Comparison of ENCODE assay signal across 9 cellular contexts in the genomic region with DNA sequence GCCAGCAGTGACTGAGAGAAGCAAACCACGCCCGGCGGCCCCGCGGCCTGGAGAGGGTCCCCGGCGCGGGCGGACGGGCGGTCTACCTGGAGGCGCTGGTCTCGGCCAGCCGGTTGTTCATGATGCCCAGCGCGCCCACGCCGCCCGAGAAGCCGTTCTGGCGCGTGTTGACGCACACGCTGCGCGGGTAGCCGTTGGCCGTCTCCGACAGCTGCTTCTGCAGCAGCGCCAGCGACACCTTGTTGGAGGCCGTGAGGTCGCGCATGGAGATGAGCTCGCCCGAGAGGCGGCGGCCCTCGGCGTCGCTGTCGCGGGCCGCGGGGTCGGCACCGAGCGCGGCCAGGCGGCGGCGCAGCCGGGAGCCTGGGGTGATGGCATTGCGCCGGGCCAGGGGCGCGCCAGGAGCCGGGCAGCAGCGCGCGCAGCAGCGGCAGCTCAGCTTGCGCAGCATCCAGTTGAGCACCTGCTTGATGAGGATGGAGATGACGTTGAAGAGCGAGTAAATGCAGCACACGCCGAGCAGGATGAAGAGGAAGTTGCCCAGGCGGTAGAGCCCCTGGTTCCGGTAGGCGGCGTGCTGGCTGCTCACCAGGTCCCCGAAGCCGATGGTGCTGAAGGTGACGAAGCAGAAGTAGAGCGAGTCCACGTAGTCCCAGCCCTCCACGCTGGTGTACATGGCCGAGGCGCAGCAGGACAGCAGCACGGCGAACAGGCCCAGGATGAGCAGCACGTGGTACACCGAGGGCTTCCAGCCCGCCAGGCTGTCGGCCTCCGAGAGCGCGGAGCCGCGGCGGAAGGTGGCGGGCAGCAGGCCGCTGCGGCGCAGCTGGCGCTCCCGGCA.
A peak's percentile ranks its signal among the peaks of the same experiment; 100 is the strongest.
DNase-seq lines count a peak whose midpoint lies in the region; ATAC-seq, FAIRE-seq and TF ChIP-seq lines count a peak whose summit lies in the region.
"Had no signal": no experiment of that assay in that cellular context is flagged by ENCODE, and none has a peak within 500 bp of the region (broad histone marks: within the 10 kb centered on the region; RNA-seq: fewer than 3 reads in every experiment).

No MANE protein-coding gene starts in this region.

- FAIRE-seq in D721Med (lab: Jason Lieb, UNC) = no peak
- FAIRE-seq: colon had no signal

- peak; percentile 56 for TF ChIP-seq CTCF in retinal pigment epithelial cell (conservative IDR thresholded peaks at IDR 0.05; ENCODE audit: low read depth, low read length)
- TF ChIP-seq CTCF in D721Med (IDR thresholded peaks at IDR 0.05; ENCODE audit: insufficient read depth, missing control alignments) = no peak

- peak; percentile 83 for ATAC-seq in GM21515 (IDR thresholded peaks at IDR 0.05; ENCODE audit: unreplicated experiment)

- H3K4me3 ChIP-seq in retinal pigment epithelial cell (ENCODE audit: low read length) = peak overlapping the region; percentile 47

- DNase-seq in DMS153 treated with DMSO at 0.1 percent for 48 hours (lab: John Stamatoyannopoulos, UW; ENCODE audit: unreplicated experiment) (peak; percentile 77), KBM-7 (peak; percentile 82), SHP77 (lab: John Stamatoyannopoulos, UW) (peak; percentile 84 to 91), activated gamma-delta T cell treated with Interleukin-2 at 50 U/mL for 16 hours (peak; percentile 66), germinal center (ENCODE audit: low spot score) (peak; percentile 93), retinal pigment epithelial cell (ENCODE audit: low read depth) (peak; percentile 22), D721Med (ENCODE audit: insufficient read length, low spot score) (no peak)

- in situ Hi-C loops in KBM-7 (cut with MboI; ENCODE audit: low pct_unique_long_range_greater_than_20kb, low sequenced_read_pairs) = no loop called here
